ENCODE assay signal across 8 cellular contexts in the genomic region with DNA sequence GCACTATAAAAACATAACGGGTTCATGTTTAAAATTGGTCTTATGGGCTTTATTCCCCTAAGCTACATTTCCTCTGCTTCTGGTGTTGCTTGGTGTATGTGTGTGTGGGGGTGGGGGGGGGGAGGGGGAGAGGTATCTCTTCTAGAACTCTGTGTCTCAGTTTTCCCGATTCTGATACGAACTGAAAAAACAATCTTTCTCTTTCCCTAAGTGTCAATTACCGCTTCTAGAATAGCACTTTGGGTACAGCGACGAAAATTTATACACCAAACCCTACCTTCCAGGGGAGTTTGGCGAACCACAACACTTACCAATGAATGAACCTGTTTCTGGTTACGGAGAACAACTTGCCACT. TPM values are rescaled to one million over a fixed set of nuclear protein-coding genes. Genes with fewer than 3 reads are reported as not detected.
DNase-seq lines count a peak whose midpoint lies in the region; ATAC-seq and TF ChIP-seq lines count a peak whose summit lies in the region.

No MANE protein-coding gene starts in this region.

- peak overlapping the region; percentile 81 to 93 (median 90) for H3K27ac ChIP-seq in adrenal gland
- H3K27ac ChIP-seq in left lung, result peak overlapping the region; percentile 83 to 92
- peak overlapping the region; percentile 72 for H3K27ac ChIP-seq in temporal lobe (ENCODE audit: low read depth, low read length)

- peaks cover 0 to 12% of the 10 kb centered on the region in 2 donors for H3K36me3 ChIP-seq in adrenal gland (replicated peaks in 1 of 2)
- peaks cover 0 to 15% of the 10 kb centered on the region in 2 donors for H3K36me3 ChIP-seq in left lung

- H3K27me3 Mint-ChIP-seq in activated CD4-positive, alpha-beta T cell treated with anti-CD3 and anti-CD28 coated beads, Interleukin-2, amount 10 ng/mL, durations not matched to agents 24 days and 14 days, result no peaks in the 10 kb centered on the region

- H3K4me3 Mint-ChIP-seq in activated CD4-positive, alpha-beta T cell treated with anti-CD3 and anti-CD28 coated beads, Interleukin-2, amount 10 ng/mL, durations not matched to agents 24 days and 14 days, result peak overlapping the region; percentile 99

- WGBS in adrenal gland, 4 donors, result 3 to 4% (median 4%) methylated on average over 8 of the region's 8 CpGs

- intact Hi-C loops in activated CD4-positive, alpha-beta T cell treated with anti-CD3 and anti-CD28 coated beads, Interleukin-2, amount 10 ng/mL, durations not matched to agents 24 days and 14 days (cut with micrococcal nuclease), result loop anchor here (1.0 to 2.0 kb wide), 2 partner anchors 80 to 133 kb away; a partner anchor contains a TSS
- intact Hi-C loops in adrenal gland (cut with DNase I) (loop anchor here in 1 of 2 donors (10.0 kb wide), 1 partner anchor 83 kb away; a partner anchor contains a TSS), left lung (cut with DNase I) (no loop called here)

- H3K9me3 ChIP-seq in adrenal gland (replicated peaks in 1 of 3), result no peaks in the 10 kb centered on the region
- no peaks in the 10 kb centered on the region for H3K9me3 ChIP-seq in left lung

- peak overlapping the region; percentile 99 for H3K27ac Mint-ChIP-seq in activated CD4-positive, alpha-beta T cell treated with anti-CD3 and anti-CD28 coated beads, Interleukin-2, amount 10 ng/mL, durations not matched to agents 24 days and 14 days

- no peak for DNase-seq in activated CD4-positive, alpha-beta T cell treated with anti-CD3 and anti-CD28 coated beads, Interleukin-2, amount 10 ng/mL, durations not matched to agents 24 days and 14 days
- no peak for DNase-seq in activated CD4-positive, alpha-beta T cell treated with anti-CD3 and anti-CD28 coated beads for 1 hour
- DNase-seq in adrenal gland (no peak), left lung (no peak), DMS114 treated with DMSO at 0.1 percent for 48 hours (lab: John Stamatoyannopoulos, UW; ENCODE audit: unreplicated experiment) (no peak), NCI-H1092 (lab: John Stamatoyannopoulos, UW) (no peak)

- H3K4me1 Mint-ChIP-seq in activated CD4-positive, alpha-beta T cell treated with anti-CD3 and anti-CD28 coated beads, Interleukin-2, amount 10 ng/mL, durations not matched to agents 24 days and 14 days, result peaks cover 37% of the 10 kb centered on the region

- peaks cover 8 to 29% of the 10 kb centered on the region in 2 donors for H3K4me1 ChIP-seq in adrenal gland (replicated peaks in 1 of 2)
- H3K4me1 ChIP-seq in left lung, result peaks cover 8 to 41% of the 10 kb centered on the region in 2 donors

- no peaks in the 10 kb centered on the region for H3K9me3 Mint-ChIP-seq in activated CD4-positive, alpha-beta T cell treated with anti-CD3 and anti-CD28 coated beads, Interleukin-2, amount 10 ng/mL, durations not matched to agents 24 days and 14 days

- H3K27me3 ChIP-seq in adrenal gland (no peaks in the 10 kb centered on the region), left lung (no peaks in the 10 kb centered on the region)

- TF ChIP-seq CTCF in adrenal gland (IDR thresholded peaks at IDR 0.05) (no peak), left lung (IDR thresholded peaks at IDR 0.05) (no peak)

- peaks cover 20% of the 10 kb centered on the region for H3K36me3 Mint-ChIP-seq in activated CD4-positive, alpha-beta T cell treated with anti-CD3 and anti-CD28 coated beads, Interleukin-2, amount 10 ng/mL, durations not matched to agents 24 days and 14 days (ENCODE audit: low read depth)

- ATAC-seq in left lung, result no peak
- no peak for ATAC-seq in GM18498 (IDR thresholded peaks at IDR 0.05; ENCODE audit: unreplicated experiment)

- no peak for TF ChIP-seq POLR2A in adrenal gland (IDR thresholded peaks at IDR 0.05)

- peak overlapping the region; percentile 69 to 95 (median 85) for H3K4me3 ChIP-seq in adrenal gland
- peak overlapping the region; percentile 59 to 93 for H3K4me3 ChIP-seq in left lung

RNA-seq across cellular contexts. Expression of a gene that starts 0.6 kb away (rescaled TPM):
- 102 and 104 TPM in 2 replicates for total RNA-seq in activated CD4-positive, alpha-beta T cell treated with anti-CD3 and anti-CD28 coated beads, Interleukin-2, amount 10 ng/mL, durations not matched to agents 24 days and 14 days
- total RNA-seq in adrenal gland (10 to 100 TPM; 10.1 to 28.7 (median 21.4) TPM), left lung (10 to 100 TPM; 31.9 to 41.9 TPM), temporal lobe (59.0 TPM)
- 10 to 100 TPM; 13.6 to 23.2 (median 15.0) TPM for polyA plus RNA-seq in adrenal gland
